Comparison of ENCODE assay signal across 13 cellular contexts in genomic region chr16:57409870-57410585, GRCh38. TPM values are rescaled to one million over a fixed set of nuclear protein-coding genes. Genes with fewer than 3 reads are reported as not detected.
DNase-seq lines count a peak whose midpoint lies in the region; ATAC-seq, FAIRE-seq and TF ChIP-seq lines count a peak whose summit lies in the region.
"Had no signal": no experiment of that assay in that cellular context is flagged by ENCODE, and none has a peak within 500 bp of the region (broad histone marks: within the 10 kb centered on the region; RNA-seq: fewer than 3 reads in every experiment).

No MANE protein-coding gene starts in this region.

- CTCF ChIA-PET in K562 (lab: Yijun Ruan, JAX; ENCODE audit: low intra/inter-chr PET ratio): no interaction called here

- H3K4me3 ChIP-seq in BLaER1 treated with 17β-estradiol and CSF1 and Interleukin-3, amounts not matched to agents 10 nM and 100 nM: no peak overlapping the region
- no peak overlapping the region for H3K4me3 ChIP-seq in K562
- H3K4me3 ChIP-seq: colonic mucosa had no signal

- H3K27me3 ChIP-seq in BLaER1 treated with 17β-estradiol and CSF1 and Interleukin-3, amounts not matched to agents 10 nM and 100 nM: no peaks in the 10 kb centered on the region
- peaks cover 11 to 52% of the 10 kb centered on the region in 2 experiments; a peak in 4 of 5 replicates for H3K27me3 ChIP-seq in K562 (ENCODE audit: control insufficient read depth in 2 of 2, insufficient read depth in 2 of 2, low read length in 2 of 2)
- H3K27me3 ChIP-seq: colonic mucosa had no signal

- no peak for TF ChIP-seq POLR2A in K562 (conservative IDR thresholded peaks at IDR 0.05)

- peak overlapping the region in 1 of 11 experiments; percentile 42; a peak in 2 of 22 replicates for H3K27ac ChIP-seq in BLaER1 treated with 17β-estradiol and CSF1 and Interleukin-3, amounts not matched to agents 10 nM and 100 nM
- no peak overlapping the region for H3K27ac ChIP-seq in K562 (ENCODE audit: extremely low read depth, low read depth, low read length)
- H3K27ac ChIP-seq: colonic mucosa had no signal

- H3K9ac ChIP-seq in BLaER1 treated with 17β-estradiol and CSF1 and Interleukin-3, amounts not matched to agents 10 nM and 100 nM: no peak overlapping the region
- no peak overlapping the region; a peak in 1 of 4 replicates for H3K9ac ChIP-seq in K562 (ENCODE audit: insufficient read depth in 1 of 2, low read depth in 2 of 2, low read length in 2 of 2)

- H4K20me1 ChIP-seq in BLaER1 treated with 17β-estradiol and CSF1 and Interleukin-3, amounts not matched to agents 10 nM and 100 nM: no peaks in the 10 kb centered on the region; a peak in 1 of 22 replicates
- H4K20me1 ChIP-seq in K562 (replicated peaks; ENCODE audit: control insufficient read depth, insufficient read depth, low read length): no peaks in the 10 kb centered on the region

- intact Hi-C loops in K562 (cut with micrococcal nuclease) (no loop called here), posterior vena cava (cut with DNase I) (no loop called here)

- H3K4me2 ChIP-seq in BLaER1 treated with 17β-estradiol and CSF1 and Interleukin-3, amounts not matched to agents 10 nM and 100 nM: peak overlapping the region in 10 of 11 experiments; percentile 62 to 81 (median 67); a peak in 20 of 22 replicates
- H3K4me2 ChIP-seq in K562 (ENCODE audit: insufficient read depth, low read length): no peak overlapping the region

- BruUV-seq in K562 (replicated peaks; lab: Mats Ljungman, UMichigan): no TSS peak

- no peak for TF ChIP-seq EP300 in K562 (IDR thresholded peaks at IDR 0.05; ENCODE audit: low read length)

- WGBS in K562 (ENCODE audit: insufficient coverage, low coverage, missing lambda C conversion rate): 2% methylated on average over 14 of the region's 14 CpGs

- H3K36me3 ChIP-seq in BLaER1 treated with 17β-estradiol and CSF1 and Interleukin-3, amounts not matched to agents 10 nM and 100 nM: no peaks in the 10 kb centered on the region
- H3K36me3 ChIP-seq in K562 (ENCODE audit: control insufficient read depth, insufficient read depth, low read length): no peaks in the 10 kb centered on the region
- H3K36me3 ChIP-seq: colonic mucosa had no signal

- DNase-seq in LHCN-M2 (ENCODE audit: low read depth): peak; percentile 32
- peak in 2 of 4 experiments; percentile 14 to 21 for DNase-seq in K562 (ENCODE audit: extremely low read depth in 1 of 4, low spot score in 3 of 4)
- peak; percentile 24 to 28 for DNase-seq in lung microvascular endothelial cell (ENCODE audit: low read depth in 2 of 2)
- no peak for DNase-seq in posterior vena cava (ENCODE audit: low spot score)
- no peak for DNase-seq in NCI-H526 treated with DMSO at 0.1 percent for 48 hours (lab: John Stamatoyannopoulos, UW)
- DNase-seq in T-helper 2 cell: no peak
- DNase-seq in activated CD4-positive, alpha-beta T cell treated with anti-CD3 and anti-CD28 coated beads, Interleukin-2, amount 50 U/mL, for 1 hour: no peak
- DNase-seq: CD4-positive, alpha-beta T cell; colonic mucosa; NCI-H774 had no signal

- TF ChIP-seq RAD21 in K562 (CRISPR knock-in tag; conservative IDR thresholded peaks at IDR 0.05 in 1 of 2, IDR thresholded peaks at IDR 0.05 in 1 of 2): no peak

- peaks cover 47 to 86% (median 66%) of the 10 kb centered on the region in 10 experiments for H3K4me1 ChIP-seq in BLaER1 treated with 17β-estradiol and CSF1 and Interleukin-3, amounts not matched to agents 10 nM and 100 nM
- peaks cover 0 to 8% of the 10 kb centered on the region in 2 experiments; a peak in 1 of 5 replicates for H3K4me1 ChIP-seq in K562 (replicated peaks in 1 of 2; ENCODE audit: control insufficient read depth in 2 of 2, insufficient read depth in 2 of 2, low read length in 2 of 2)
- H3K4me1 ChIP-seq: colonic mucosa had no signal

- TF ChIP-seq CTCF in K562 (IDR thresholded peaks at IDR 0.05 in 2 of 3, conservative IDR thresholded peaks at IDR 0.05 in 1 of 3; ENCODE audit: insufficient read depth in 2 of 3, low read depth in 1 of 3, low read length in 3 of 3): peak in 1 of 3 experiments; percentile 7; a peak in 1 of 6 replicates

- no peaks in the 10 kb centered on the region for H3K79me2 ChIP-seq in K562 (ENCODE audit: control insufficient read depth, insufficient read depth, low read length)

- in situ Hi-C loops in K562 (cut with MboI): loop anchor here (10.0 kb wide), 1 partner anchor 325 kb away; no protein-coding TSS in a partner anchor

- peak; percentile 58 for ATAC-seq in K562

- H3K9me1 ChIP-seq in K562 (ENCODE audit: control insufficient read depth, insufficient read depth, low read length): no peaks in the 10 kb centered on the region

- no peaks in the 10 kb centered on the region for H3K9me3 ChIP-seq in BLaER1 treated with 17β-estradiol and CSF1 and Interleukin-3, amounts not matched to agents 10 nM and 100 nM (replicated peaks in 1 of 11)
- H3K9me3 ChIP-seq in K562 (replicated peaks; ENCODE audit: control insufficient read depth, insufficient read depth, low read depth, low read length): no peaks in the 10 kb centered on the region
- H3K9me3 ChIP-seq: colonic mucosa had no signal

- no peak for FAIRE-seq in K562 (lab: Jason Lieb, UNC)

- POLR2A ChIA-PET in K562 (lab: Yijun Ruan, JAX): interaction anchor here (0.6 kb wide), 1 partner anchor 58 kb away, joined by 3 read pairs; no protein-coding TSS in a partner anchor

- no peak overlapping the region for H2AFZ ChIP-seq in K562 (ENCODE audit: low read depth, low read length)

RNA-seq across cellular contexts. Expression of gene CCL17, which starts 5.5 kb away (rescaled TPM):
- total RNA-seq in LHCN-M2 (2014; rRNA removed) (not detected in 2 replicates), K562 (2014; rRNA removed) (not detected in 2 replicates), K562 (2014; rRNA removed; fragmentation: Illumina TruSeq; extraction: Trizol) (not detected in 2 replicates), K562 (2015; rRNA removed; fragmentation: Illumina TruSeq; extraction: Trizol) (not detected in 2 replicates), K562 (2021) (not detected in 2 replicates), lung microvascular endothelial cell (not detected in 2 replicates), posterior vena cava (not detected)
- not detected for polyA plus RNA-seq in LHCN-M2 (2012)
- total RNA-seq in K562 (2011; cell fraction: chromatin; rRNA removed; ENCODE audit: low replicate concordance): not detected in 2 replicates
- total RNA-seq in K562 (2011; cell fraction: nucleolus; rRNA removed): not detected in 2 replicates
- not detected in 2 replicates for total RNA-seq in K562 (2011; cell fraction: nucleoplasm; rRNA removed)
- polyA plus RNA-seq in K562 (2011; rRNA removed) (not detected in 2 replicates), K562 (2014; fragmentation: Illumina TruSeq; extraction: Trizol) (not detected in 2 replicates), K562 (2014; fragmentation: Nextera tagmentation; extraction: Ambion mirVana) (not detected), K562 (2014; rRNA removed) (not detected in 2 replicates)
- polyA plus RNA-seq in K562 (2011; cell fraction: cytosol; rRNA removed): not detected in 2 replicates
- polyA plus RNA-seq in K562 (2011; cell fraction: nucleus; rRNA removed): not detected in 2 replicates
- polyA plus RNA-seq in K562 (2012): not detected in 2 replicates
- not detected in 2 replicates for polyA minus RNA-seq in K562 (2011; rRNA and poly(A)+ RNA removed)
- not detected in 2 replicates for polyA minus RNA-seq in K562 (2011; cell fraction: cytosol; rRNA and poly(A)+ RNA removed)
- polyA minus RNA-seq in K562 (2011; cell fraction: nucleus; rRNA and poly(A)+ RNA removed): not detected in 2 replicates
- total RNA-seq: CD4-positive, alpha-beta T cell; colonic mucosa; M059J; renal cortical epithelial cell had no signal

RNA-seq across cellular contexts. Expression of gene CIAPIN1, which starts 37.2 kb away (rescaled TPM):
- 55.4 and 56.9 TPM in 2 replicates for total RNA-seq in LHCN-M2 (2014; rRNA removed)
- 49.1 TPM for polyA plus RNA-seq in LHCN-M2 (2012)
- total RNA-seq in K562 (2011; cell fraction: chromatin; rRNA removed; ENCODE audit: low replicate concordance): 76.1 and 94.2 TPM in 2 replicates
- total RNA-seq in K562 (2011; cell fraction: nucleolus; rRNA removed): 47.2 and 48.7 TPM in 2 replicates
- 57.9 and 64.7 TPM in 2 replicates for total RNA-seq in K562 (2011; cell fraction: nucleoplasm; rRNA removed)
- total RNA-seq in K562 (2014; rRNA removed): 79.2 and 100 TPM in 2 replicates
- total RNA-seq in K562 (2014; rRNA removed; fragmentation: Illumina TruSeq; extraction: Trizol): 78.2 and 83.6 TPM in 2 replicates
- 71.8 and 74.6 TPM in 2 replicates for total RNA-seq in K562 (2015; rRNA removed; fragmentation: Illumina TruSeq; extraction: Trizol)
- 95.7 and 102 TPM in 2 replicates for total RNA-seq in K562 (2021)
- 98.1 and 104 TPM in 2 replicates for polyA plus RNA-seq in K562 (2011; rRNA removed)
- 79.8 and 91.8 TPM in 2 replicates for polyA plus RNA-seq in K562 (2011; cell fraction: cytosol; rRNA removed)
- polyA plus RNA-seq in K562 (2011; cell fraction: nucleus; rRNA removed): 64.2 and 65.5 TPM in 2 replicates
- polyA plus RNA-seq in K562 (2012): 59.6 and 73.4 TPM in 2 replicates
- polyA plus RNA-seq in K562 (2014; fragmentation: Illumina TruSeq; extraction: Trizol): 85.8 and 87.4 TPM in 2 replicates
- polyA plus RNA-seq in K562 (2014; fragmentation: Nextera tagmentation; extraction: Ambion mirVana): 100 to 1,000 TPM; 256 to 263 TPM
- polyA plus RNA-seq in K562 (2014; rRNA removed): 68.3 and 72.8 TPM in 2 replicates
- polyA minus RNA-seq in K562 (2011; rRNA and poly(A)+ RNA removed): 67.4 and 77.9 TPM in 2 replicates
- polyA minus RNA-seq in K562 (2011; cell fraction: cytosol; rRNA and poly(A)+ RNA removed): 23.9 and 35.3 TPM in 2 replicates
- polyA minus RNA-seq in K562 (2011; cell fraction: nucleus; rRNA and poly(A)+ RNA removed): 14.1 and 24.7 TPM in 2 replicates
- 60.4 and 60.9 TPM in 2 replicates for total RNA-seq in lung microvascular endothelial cell
- 10 to 100 TPM; 23.5 to 33.4 TPM for total RNA-seq in posterior vena cava

RNA-seq across cellular contexts. Expression of gene COQ9, which starts 37.3 kb away (rescaled TPM):
- total RNA-seq in LHCN-M2 (2014; rRNA removed) (47.1 and 51.1 TPM in 2 replicates), K562 (2014; rRNA removed) (74.4 and 98.2 TPM in 2 replicates), K562 (2014; rRNA removed; fragmentation: Illumina TruSeq; extraction: Trizol) (62.5 and 65.5 TPM in 2 replicates), K562 (2015; rRNA removed; fragmentation: Illumina TruSeq; extraction: Trizol) (68.9 and 71.4 TPM in 2 replicates), K562 (2021) (63.3 and 63.7 TPM in 2 replicates), lung microvascular endothelial cell (32.7 and 55.8 TPM in 2 replicates), posterior vena cava (10 to 100 TPM; 30.1 to 39.6 TPM)
- polyA plus RNA-seq in LHCN-M2 (2012): 30.6 TPM
- total RNA-seq in K562 (2011; cell fraction: chromatin; rRNA removed; ENCODE audit: low replicate concordance): 89.8 and 122 TPM in 2 replicates
- total RNA-seq in K562 (2011; cell fraction: nucleolus; rRNA removed): 76.9 and 77.6 TPM in 2 replicates
- 91.4 and 128 TPM in 2 replicates for total RNA-seq in K562 (2011; cell fraction: nucleoplasm; rRNA removed)
- polyA plus RNA-seq in K562 (2011; rRNA removed) (139 and 143 TPM in 2 replicates), K562 (2014; fragmentation: Illumina TruSeq; extraction: Trizol) (92.0 and 110 TPM in 2 replicates), K562 (2014; fragmentation: Nextera tagmentation; extraction: Ambion mirVana) (10 to 100 TPM; 35.0 to 55.2 TPM), K562 (2014; rRNA removed) (84.2 and 102 TPM in 2 replicates)
- 148 and 155 TPM in 2 replicates for polyA plus RNA-seq in K562 (2011; cell fraction: cytosol; rRNA removed)
- polyA plus RNA-seq in K562 (2011; cell fraction: nucleus; rRNA removed): 246 and 249 TPM in 2 replicates
- polyA plus RNA-seq in K562 (2012): 62.1 and 66.0 TPM in 2 replicates
- 93.4 and 108 TPM in 2 replicates for polyA minus RNA-seq in K562 (2011; rRNA and poly(A)+ RNA removed)
- 34.5 and 39.3 TPM in 2 replicates for polyA minus RNA-seq in K562 (2011; cell fraction: cytosol; rRNA and poly(A)+ RNA removed)
- 46.4 and 57.6 TPM in 2 replicates for polyA minus RNA-seq in K562 (2011; cell fraction: nucleus; rRNA and poly(A)+ RNA removed)

RNA-seq across cellular contexts. Expression of gene CX3CL1, which starts 37.7 kb away (rescaled TPM):
- total RNA-seq in LHCN-M2 (2014; rRNA removed) (not detected in 2 replicates), K562 (2014; rRNA removed) (not detected in 2 replicates), K562 (2014; rRNA removed; fragmentation: Illumina TruSeq; extraction: Trizol) (not detected in 2 replicates), K562 (2015; rRNA removed; fragmentation: Illumina TruSeq; extraction: Trizol) (not detected in 2 replicates), K562 (2021) (0.09 and 0.16 TPM in 2 replicates), lung microvascular endothelial cell (2.0 and 2.8 TPM in 2 replicates), posterior vena cava (10 to 100 TPM; 36.2 to 45.2 TPM)
- polyA plus RNA-seq in LHCN-M2 (2012): not detected
- not detected in 2 replicates for total RNA-seq in K562 (2011; cell fraction: chromatin; rRNA removed; ENCODE audit: low replicate concordance)
- total RNA-seq in K562 (2011; cell fraction: nucleolus; rRNA removed): not detected in 2 replicates
- total RNA-seq in K562 (2011; cell fraction: nucleoplasm; rRNA removed): not detected in 2 replicates
- polyA plus RNA-seq in K562 (2011; rRNA removed) (not detected in 2 replicates), K562 (2014; fragmentation: Illumina TruSeq; extraction: Trizol) (not detected in 2 replicates), K562 (2014; fragmentation: Nextera tagmentation; extraction: Ambion mirVana) (not detected), K562 (2014; rRNA removed) (not detected in 2 replicates)
- polyA plus RNA-seq in K562 (2011; cell fraction: cytosol; rRNA removed): not detected in 2 replicates
- not detected in 2 replicates for polyA plus RNA-seq in K562 (2011; cell fraction: nucleus; rRNA removed)
- not detected in 2 replicates for polyA plus RNA-seq in K562 (2012)
- not detected in 2 replicates for polyA minus RNA-seq in K562 (2011; rRNA and poly(A)+ RNA removed)
- not detected in 2 replicates for polyA minus RNA-seq in K562 (2011; cell fraction: cytosol; rRNA and poly(A)+ RNA removed)
- not detected in 2 replicates for polyA minus RNA-seq in K562 (2011; cell fraction: nucleus; rRNA and poly(A)+ RNA removed)
- total RNA-seq: CD4-positive, alpha-beta T cell had no signal

RNA-seq across cellular contexts. Expression of gene CCL22, which starts 51.4 kb away (rescaled TPM):
- total RNA-seq in LHCN-M2 (2014; rRNA removed): not detected in 2 replicates
- not detected for polyA plus RNA-seq in LHCN-M2 (2012)
- not detected in 2 replicates for total RNA-seq in K562 (2011; cell fraction: chromatin; rRNA removed; ENCODE audit: low replicate concordance)
- total RNA-seq in K562 (2011; cell fraction: nucleolus; rRNA removed): not detected in 2 replicates
- total RNA-seq in K562 (2011; cell fraction: nucleoplasm; rRNA removed): not detected in 2 replicates
- total RNA-seq in K562 (2014; rRNA removed): not detected in 2 replicates
- total RNA-seq in K562 (2014; rRNA removed; fragmentation: Illumina TruSeq; extraction: Trizol): not detected in 2 replicates
- not detected in 2 replicates for total RNA-seq in K562 (2015; rRNA removed; fragmentation: Illumina TruSeq; extraction: Trizol)
- total RNA-seq in K562 (2021): 0.29 and 0.60 TPM in 2 replicates
- not detected in 2 replicates for polyA plus RNA-seq in K562 (2011; rRNA removed)
- not detected in 2 replicates for polyA plus RNA-seq in K562 (2011; cell fraction: cytosol; rRNA removed)
- not detected in 2 replicates for polyA plus RNA-seq in K562 (2011; cell fraction: nucleus; rRNA removed)
- 0.04 and 0.06 TPM in 2 replicates for polyA plus RNA-seq in K562 (2012)
- 0.10 TPM in 1 of 2 replicates, not detected in the other for polyA plus RNA-seq in K562 (2014; fragmentation: Illumina TruSeq; extraction: Trizol)
- polyA plus RNA-seq in K562 (2014; fragmentation: Nextera tagmentation; extraction: Ambion mirVana): under 1 TPM; 0.04 to 0.07 TPM
- 0.04 TPM in 1 of 2 replicates, not detected in the other for polyA plus RNA-seq in K562 (2014; rRNA removed)
- polyA minus RNA-seq in K562 (2011; rRNA and poly(A)+ RNA removed): not detected in 2 replicates
- not detected in 2 replicates for polyA minus RNA-seq in K562 (2011; cell fraction: cytosol; rRNA and poly(A)+ RNA removed)
- polyA minus RNA-seq in K562 (2011; cell fraction: nucleus; rRNA and poly(A)+ RNA removed): not detected in 2 replicates
- total RNA-seq in lung microvascular endothelial cell: not detected in 2 replicates
- total RNA-seq in posterior vena cava: under 1 TPM; 0.19 to 0.46 TPM
- total RNA-seq: CD4-positive, alpha-beta T cell; M059J; renal cortical epithelial cell had no signal

Comparison
In these comparisons a context has a peak if more than half of its experiments do, and no peak if none do; other contexts are left out.
1. DNase-seq: peak in LHCN-M2 (single experiment) and lung microvascular endothelial cell (2 of 2); none in posterior vena cava (single experiment), NCI-H526 treated with DMSO at 0.1 percent for 48 hours (single experiment), T-helper 2 cell (0 of 5) and activated CD4-positive, alpha-beta T cell treated with anti-CD3 and anti-CD28 coated beads, Interleukin-2, amount 50 U/mL, for 1 hour (single experiment).